10 cellular contexts compared by ENCODE assay signal in genomic region chr1:111736548-111737215, GRCh38. TPM values are rescaled to one million over a fixed set of nuclear protein-coding genes. Genes with fewer than 3 reads are reported as not detected.
DNase-seq lines count a peak whose midpoint lies in the region; ATAC-seq lines count a peak whose summit lies in the region.
"Had no signal": no experiment of that assay in that cellular context is flagged by ENCODE, and none has a peak within 500 bp of the region (broad histone marks: within the 10 kb centered on the region; RNA-seq: fewer than 3 reads in every experiment).

No MANE protein-coding gene starts in this region.

- H4K91ac ChIP-seq in mesenchymal stem cell (ENCODE audit: low read length), result peak overlapping the region; percentile 47

- H3K27ac ChIP-seq in ACC112 (ENCODE audit: low read depth, low read length) (peak overlapping the region; percentile 92; the same call in 1 of the 2 replicates), cingulate gyrus (ENCODE audit: low read depth, low read length) (peak overlapping the region; percentile 66), mesenchymal stem cell (ENCODE audit: low read length, poor library complexity, severe bottlenecking) (no peak overlapping the region)

- no peaks in the 10 kb centered on the region for H3K36me3 ChIP-seq in ACC112 (ENCODE audit: insufficient read depth, low read length)
- peaks cover 4 to 16% of the 10 kb centered on the region in 2 experiments for H3K36me3 ChIP-seq in mesenchymal stem cell (ENCODE audit: control insufficient read depth in 1 of 2, insufficient read depth in 2 of 2, low read depth in 1 of 2, low read length in 2 of 2)

- H3K23ac ChIP-seq in mesenchymal stem cell (ENCODE audit: low read length in 2 of 2), result no peak overlapping the region

- H3K18ac ChIP-seq in mesenchymal stem cell (ENCODE audit: low read depth in 1 of 2, low read length in 2 of 2), result peak overlapping the region in 1 of 2 experiments; percentile 38

- no peak overlapping the region for H3K4me2 ChIP-seq in mesenchymal stem cell (ENCODE audit: low read length, poor library complexity, severe bottlenecking)

- H4K8ac ChIP-seq in mesenchymal stem cell (ENCODE audit: low read length), result peak overlapping the region; percentile 28

- no peak overlapping the region for H2AK5ac ChIP-seq in mesenchymal stem cell (ENCODE audit: low read length, severe bottlenecking)

- H3K27me3 ChIP-seq in ACC112 (ENCODE audit: insufficient read depth, low read length), result no peaks in the 10 kb centered on the region
- H3K27me3 ChIP-seq in mesenchymal stem cell (ENCODE audit: control insufficient read depth in 1 of 2, insufficient read depth in 1 of 2, low read length in 2 of 2), result no peaks in the 10 kb centered on the region

- DNase-seq in LHCN-M2 (ENCODE audit: low read depth), result peak; percentile 50
- no peak for DNase-seq in mesenchymal stem cell
- DNase-seq in activated CD4-positive, alpha-beta T cell treated with anti-CD3 and anti-CD28 coated beads for 1 hour, result no peak
- DNase-seq: kidney glomerular epithelial cell; stimulated activated CD4-positive, alpha-beta T cell treated with anti-CD3 and anti-CD28 coated beads, Interleukin-2, amount 100 ng/mL, for 48 hours had no signal

- peak overlapping the region; percentile 98 for H3K9ac ChIP-seq in mesenchymal stem cell (ENCODE audit: low read length)

- H3K14ac ChIP-seq in mesenchymal stem cell (ENCODE audit: low read length in 2 of 2), result no peak overlapping the region

- peak overlapping the region; percentile 45 for H2BK15ac ChIP-seq in mesenchymal stem cell (ENCODE audit: low read depth, poor library complexity, severe bottlenecking)

- peak overlapping the region in 1 of 2 experiments; percentile 42 for H2BK12ac ChIP-seq in mesenchymal stem cell (ENCODE audit: low read length in 2 of 2)

- no peak overlapping the region for H2BK5ac ChIP-seq in mesenchymal stem cell (ENCODE audit: low read depth, low read length, poor library complexity, severe bottlenecking)

- no peak overlapping the region for H3K4ac ChIP-seq in mesenchymal stem cell (ENCODE audit: low read depth in 1 of 2, low read length in 2 of 2)

- peaks cover 18% of the 10 kb centered on the region for H3K79me1 ChIP-seq in mesenchymal stem cell (replicated peaks; ENCODE audit: low read length, poor library complexity, severe bottlenecking)

- H3K4me1 ChIP-seq in ACC112 (ENCODE audit: control insufficient read depth, insufficient read depth, low read length, unreplicated experiment), result peaks cover 60% of the 10 kb centered on the region
- peaks cover 28% of the 10 kb centered on the region for H3K4me1 ChIP-seq in mesenchymal stem cell (ENCODE audit: control insufficient read depth, insufficient read depth, low read depth, low read length)

- 60% methylated on average over 4 of the region's 4 CpGs for WGBS in mesenchymal stem cell

- ATAC-seq in HG03571 (IDR thresholded peaks at IDR 0.05; ENCODE audit: unreplicated experiment), result no peak
- ATAC-seq in GM18502 (IDR thresholded peaks at IDR 0.05; ENCODE audit: poor library complexity, unreplicated experiment), result no peak
- no peak for ATAC-seq in GM18909 (IDR thresholded peaks at IDR 0.05; ENCODE audit: poor library complexity, unreplicated experiment)

- H3K79me2 ChIP-seq in ACC112 (ENCODE audit: control insufficient read depth, insufficient read depth, low read length, unreplicated experiment), result peaks cover 27% of the 10 kb centered on the region

- no peak overlapping the region for H2BK120ac ChIP-seq in mesenchymal stem cell (ENCODE audit: low read depth, low read length)

- H3K4me3 ChIP-seq in ACC112 (ENCODE audit: low read depth, low read length), result peak overlapping the region; percentile 84
- H3K4me3 ChIP-seq in mesenchymal stem cell (ENCODE audit: insufficient read depth in 1 of 2, low read depth in 1 of 2, low read length in 2 of 2), result peak overlapping the region in 1 of 2 experiments; percentile 89

- H2AFZ ChIP-seq in ACC112 (ENCODE audit: low read length, unreplicated experiment) (no peak overlapping the region), mesenchymal stem cell (ENCODE audit: low read depth, low read length) (no peak overlapping the region)

- no peaks in the 10 kb centered on the region for H3K9me3 ChIP-seq in mesenchymal stem cell (ENCODE audit: control insufficient read depth, low read length)

RNA-seq across cellular contexts. Expression of gene INKA2, which starts 2.5 kb away (rescaled TPM):
- total RNA-seq in LHCN-M2 (2014; rRNA removed), result 6.3 and 12.5 TPM in 2 replicates
- polyA plus RNA-seq in LHCN-M2 (2012), result 3.4 TPM
- polyA plus RNA-seq in mesenchymal stem cell (2013, experiment 1 of 2), result 4.3 TPM
- polyA plus RNA-seq in mesenchymal stem cell (2013, experiment 2 of 2), result 3.7 TPM

RNA-seq across cellular contexts. Expression of gene DDX20, which starts 19.0 kb away (rescaled TPM):
- total RNA-seq in LHCN-M2 (2014; rRNA removed), result 23.6 and 31.0 TPM in 2 replicates
- 4.8 TPM for polyA plus RNA-seq in LHCN-M2 (2012)
- 8.2 TPM for polyA plus RNA-seq in mesenchymal stem cell (2013, experiment 1 of 2)
- 9.0 TPM for polyA plus RNA-seq in mesenchymal stem cell (2013, experiment 2 of 2)
